ENCODE assay signal across 7 cellular contexts in the genomic region with DNA sequence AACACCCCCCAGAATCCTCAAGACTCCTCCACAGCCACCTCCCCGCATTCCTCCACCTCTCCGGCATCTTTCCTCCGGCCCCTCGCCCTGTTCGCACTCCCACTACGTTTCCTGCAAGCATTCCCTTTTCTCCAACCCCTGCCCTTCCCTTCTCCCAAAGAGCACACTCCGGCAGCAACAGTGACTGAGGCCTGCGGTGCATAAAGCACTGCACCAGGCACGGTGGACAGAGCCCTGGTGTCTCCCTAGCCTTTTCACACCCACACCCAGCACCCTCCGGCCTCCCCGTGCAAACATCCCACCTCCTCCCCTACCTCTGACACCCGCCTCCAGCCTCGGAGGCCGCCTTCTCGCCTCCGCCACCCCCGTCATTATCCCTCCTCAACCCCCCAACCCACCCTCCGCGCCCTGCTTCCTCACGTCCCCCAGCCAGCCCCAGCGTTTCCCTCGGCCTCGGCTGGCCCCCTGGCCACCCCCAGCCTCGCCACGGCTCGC. TPM values are rescaled to one million over a fixed set of nuclear protein-coding genes. Genes with fewer than 3 reads are reported as not detected.
DNase-seq lines count a peak whose midpoint lies in the region; ATAC-seq, FAIRE-seq and TF ChIP-seq lines count a peak whose summit lies in the region.

No MANE protein-coding gene starts in this region.

- intact Hi-C loops in transverse colon (cut with DNase I; ENCODE audit: low total_unique reads): loop anchor here (2.0 to 10.0 kb wide), 2 partner anchors 70 to 380 kb away; no protein-coding TSS in a partner anchor

- TF ChIP-seq POLR2A in GM12891 (IDR thresholded peaks at IDR 0.05; ENCODE audit: low read depth, low read length) (no peak), transverse colon (IDR thresholded peaks at IDR 0.05) (no peak)

- H3K4me3 Mint-ChIP-seq in nephron: peak overlapping the region; percentile 94 to 95 (median 95)

- H3K27me3 Mint-ChIP-seq in nephron (ENCODE audit: low read depth): no peaks in the 10 kb centered on the region

- no peak for TF ChIP-seq EP300 in transverse colon (IDR thresholded peaks at IDR 0.05; ENCODE audit: low read depth)

- WGBS in transverse colon (ENCODE audit: low coverage in 1 of 2), 2 donors: 1% methylated on average over 7 to 22 of the region's 26 CpGs

- peak; percentile 23 for ATAC-seq in HG02642 (IDR thresholded peaks at IDR 0.05; ENCODE audit: poor library complexity, unreplicated experiment)

- H3K4me1 ChIP-seq in transverse colon: peaks cover 11 to 20% (median 19%) of the 10 kb centered on the region in 4 donors

- no peaks in the 10 kb centered on the region for H3K36me3 ChIP-seq in transverse colon

- H3K9me3 ChIP-seq in transverse colon: no peaks in the 10 kb centered on the region

- peaks cover 41% of the 10 kb centered on the region for H3K4me1 Mint-ChIP-seq in nephron

- H3K4me3 ChIP-seq in foreskin fibroblast (ENCODE audit: low read depth in 1 of 2, low read length in 2 of 2) (peak overlapping the region; percentile 89 to 92), transverse colon (peak overlapping the region; percentile 59 to 91 (median 87))

- H3K27ac ChIP-seq in transverse colon: peak overlapping the region; percentile 92 to 93 (median 93)

- in situ Hi-C loops in transverse colon (cut with MboI; ENCODE audit: low pct_ligation_motif_present in 1 of 4, low pct_unique_long_range_greater_than_20kb in 1 of 4, low sequenced_read_pairs in 3 of 4): no loop called here

- H3K9me3 Mint-ChIP-seq in nephron: no peaks in the 10 kb centered on the region

- no peak for FAIRE-seq in GM12891 (lab: Jason Lieb, UNC)

- H3K36me3 Mint-ChIP-seq in nephron (ENCODE audit: low read depth): peaks cover 30% of the 10 kb centered on the region

- no peaks in the 10 kb centered on the region for H3K27me3 ChIP-seq in transverse colon

- DNase-seq in GM12891 (ENCODE audit: insufficient read length, low spot score) (peak; percentile 51), NCI-H2227 treated with DMSO at 0.1 percent for 48 hours (lab: John Stamatoyannopoulos, UW) (peak; percentile 6), foreskin fibroblast (peak in 1 of 2 donors; percentile 59), transverse colon (peak; percentile 43)
- DNase-seq in activated effector memory CD4-positive, alpha-beta T cell treated with anti-CD3 and anti-CD28 coated beads, Interleukin-2, amount 50 U/mL, for 16 hours: peak; percentile 74

- peak overlapping the region; percentile 90 to 99 (median 97) for H3K27ac Mint-ChIP-seq in nephron

- TF ChIP-seq CTCF in foreskin fibroblast (IDR thresholded peaks at IDR 0.05; ENCODE audit: low read depth, low read length) (no peak), nephron (IDR thresholded peaks at IDR 0.05; ENCODE audit: unreplicated experiment in 3 of 3) (no peak), transverse colon (IDR thresholded peaks at IDR 0.05) (no peak)

TF ChIP-seq in GM12891, 5 proteins besides CTCF, POLR2A, EP300 and RAD21:
- TF ChIP-seq POLR2AphosphoS5 (IDR thresholded peaks at IDR 0.05; ENCODE audit: low read depth, low read length) (no peak), POU2F2 (IDR thresholded peaks at IDR 0.05; ENCODE audit: low read depth, low read length) (no peak)

RNA-seq across cellular contexts. Expression of a gene that starts 0.6 kb away (rescaled TPM):
- polyA plus RNA-seq in GM12891 (2012; ENCODE audit: low read depth, missing spikeins): 12.2 TPM
- 10 to 100 TPM; 23.6 to 30.3 (median 27.6) TPM for total RNA-seq in transverse colon
